ENCODE assay signal across 7 cellular contexts in the genomic region with DNA sequence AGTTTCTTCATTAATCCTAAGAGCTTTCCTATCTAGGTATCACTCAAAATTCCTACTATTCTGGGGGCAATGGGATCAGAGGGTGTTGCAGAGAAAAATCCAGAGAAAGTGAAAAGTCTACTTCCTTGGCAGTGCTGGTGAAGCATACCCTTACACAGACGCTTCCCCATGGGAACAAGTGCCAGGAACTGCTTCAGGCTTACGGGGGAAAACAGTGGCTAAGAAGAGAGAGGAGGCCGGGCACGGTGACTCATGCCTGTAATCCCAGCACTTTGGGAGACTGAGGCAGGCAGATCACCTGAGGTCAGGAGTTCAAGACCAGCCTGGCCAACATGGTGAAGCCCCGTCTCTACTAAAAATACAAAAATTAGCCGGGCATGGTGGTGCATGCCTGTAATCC. TPM values are rescaled to one million over a fixed set of nuclear protein-coding genes. Genes with fewer than 3 reads are reported as not detected.
DNase-seq lines count a peak whose midpoint lies in the region; ATAC-seq and TF ChIP-seq lines count a peak whose summit lies in the region.
"Not testable (repeated sequence)": the region's sequence is repeated elsewhere in the genome, so short reads cannot be mapped to it uniquely, and the experiment has no call there.

No MANE protein-coding gene starts in this region.

- H3K4me2 ChIP-seq in HCT116 (ENCODE audit: low read length) = peak overlapping the region; percentile 94

- not testable (repeated sequence) for H3K36me3 Mint-ChIP-seq in T-helper 17 cell (ENCODE audit: low read depth); activated naive CD4-positive, alpha-beta T cell treated with anti-CD3 and anti-CD28 coated beads, Interleukin-2, amount 50 U/mL, for 24 hours; chondrocyte (ENCODE audit: low read depth); naive B cell

- not testable (repeated sequence) for BruUV-seq in HCT116 (replicated peaks; lab: Mats Ljungman, UMichigan)

- H3K4me3 ChIP-seq in HCT116 (replicated peaks in 1 of 2; ENCODE audit: low read depth in 1 of 2, low read length in 2 of 2) = peak overlapping the region; percentile 9 to 87
- H3K4me3 ChIP-seq in heart left ventricle = peak overlapping the region in 5 of 12 donors; percentile 87 to 99 (median 96)
- peak overlapping the region in 1 of 8 donors; percentile 96 for H3K4me3 ChIP-seq in spleen

- H4K20me1 ChIP-seq in HCT116 (ENCODE audit: insufficient read depth) = not testable (repeated sequence)

- H3K27ac ChIP-seq in HCT116 (ENCODE audit: low read depth, low read length) (peak overlapping the region; percentile 99; the same call in 1 of the 2 replicates), heart left ventricle (peak overlapping the region; percentile 96 to 100 (median 99)), spleen (peak overlapping the region in 7 of 8 donors; percentile 96 to 99 (median 98))

- peaks cover 54% of the 10 kb centered on the region for H3K4me1 Mint-ChIP-seq in T-helper 17 cell
- peaks cover 77% of the 10 kb centered on the region for H3K4me1 Mint-ChIP-seq in activated naive CD4-positive, alpha-beta T cell treated with anti-CD3 and anti-CD28 coated beads, Interleukin-2, amount 50 U/mL, for 24 hours
- peaks cover 87% of the 10 kb centered on the region for H3K4me1 Mint-ChIP-seq in chondrocyte (ENCODE audit: low read depth)
- peaks cover 53 to 82% (median 60%) of the 10 kb centered on the region in 3 donors for H3K4me1 Mint-ChIP-seq in naive B cell

- not testable (repeated sequence) for H2AFZ ChIP-seq in HCT116 (ENCODE audit: low read depth, low read length, poor library complexity, severe bottlenecking)

- H3K9me3 Mint-ChIP-seq in activated naive CD4-positive, alpha-beta T cell treated with anti-CD3 and anti-CD28 coated beads, Interleukin-2, amount 50 U/mL, for 24 hours; chondrocyte (ENCODE audit: low read depth); naive B cell: not testable (repeated sequence)

- not testable (repeated sequence) for H3K27me3 ChIP-seq in HCT116 (ENCODE audit: insufficient read depth, low read length); heart left ventricle; spleen (replicated peaks in 1 of 7)

- H3K9me3 ChIP-seq in HCT116 (ENCODE audit: control insufficient read depth in 1 of 2, insufficient read depth in 1 of 2, low read depth in 1 of 2, low read length in 2 of 2); T-helper 17 cell (ENCODE audit: control insufficient read depth, low read length, poor library complexity, severe bottlenecking); heart left ventricle; spleen: not testable (repeated sequence)

- ATAC-seq in HCT116; T-helper 17 cell; heart left ventricle; naive B cell (ENCODE audit: low read depth in 2 of 2): not testable (repeated sequence)

- 46 to 50% (median 48%) methylated on average over 6 of the region's 6 CpGs for WGBS in heart left ventricle, 4 donors
- WGBS in spleen, 5 donors = 76 to 93% (median 83%) methylated on average over 6 of the region's 6 CpGs

- not testable (repeated sequence) for DNase-seq in HCT116 (ENCODE audit: low read depth, low spot score); T-helper 17 cell; chondrocyte (ENCODE audit: low spot score); heart left ventricle; naive B cell; spleen

- H3K79me2 ChIP-seq in HCT116 (ENCODE audit: insufficient read depth, low read length) = peaks cover 91% of the 10 kb centered on the region

- H3K27ac Mint-ChIP-seq in T-helper 17 cell = peak overlapping the region; percentile 93
- H3K27ac Mint-ChIP-seq in activated naive CD4-positive, alpha-beta T cell treated with anti-CD3 and anti-CD28 coated beads, Interleukin-2, amount 50 U/mL, for 24 hours = peak overlapping the region; percentile 97
- H3K27ac Mint-ChIP-seq in chondrocyte (ENCODE audit: unreplicated experiment) = peak overlapping the region; percentile 43
- H3K27ac Mint-ChIP-seq in naive B cell = peak overlapping the region in 2 of 6 donors; percentile 86 to 91

- not testable (repeated sequence) for H3K36me3 ChIP-seq in HCT116 (ENCODE audit: control insufficient read depth in 1 of 2, insufficient read depth in 2 of 2, low read length in 2 of 2); heart left ventricle; spleen

- POLR2A ChIA-PET in HCT116 (lab: Charles Lee) = interaction anchor here (0.7 kb wide), 1 partner anchor 11 kb away, joined by 4 read pairs; no protein-coding TSS in a partner anchor

- H3K4me3 Mint-ChIP-seq in T-helper 17 cell = peak overlapping the region; percentile 88
- H3K4me3 Mint-ChIP-seq in activated naive CD4-positive, alpha-beta T cell treated with anti-CD3 and anti-CD28 coated beads, Interleukin-2, amount 50 U/mL, for 24 hours = peak overlapping the region; percentile 85
- H3K4me3 Mint-ChIP-seq in chondrocyte (ENCODE audit: unreplicated experiment) = peak overlapping the region; percentile 50
- peak overlapping the region in 5 of 8 donors; percentile 40 to 97 (median 83) for H3K4me3 Mint-ChIP-seq in naive B cell

- CTCF ChIA-PET in HCT116 (lab: Charles Lee) = not testable (repeated sequence)

- not testable (repeated sequence) for H3K9me2 ChIP-seq in HCT116 (ENCODE audit: insufficient read depth)

- not testable (repeated sequence) for TF ChIP-seq POLR2A in HCT116 (IDR thresholded peaks at IDR 0.05; ENCODE audit: borderline replicate concordance, extremely low read depth, insufficient read depth, insufficient read length); heart left ventricle (IDR thresholded peaks at IDR 0.05); spleen (IDR thresholded peaks at IDR 0.05)

- TF ChIP-seq CTCF in HCT116 (IDR thresholded peaks at IDR 0.05 in 2 of 3, conservative IDR thresholded peaks at IDR 0.05 in 1 of 3; ENCODE audit: borderline replicate concordance in 1 of 3, insufficient read depth in 1 of 3, low read depth in 2 of 3, low read length in 2 of 3); chondrocyte (IDR thresholded peaks at IDR 0.05); heart left ventricle (IDR thresholded peaks at IDR 0.05); spleen (IDR thresholded peaks at IDR 0.05 in 8 of 11, conservative IDR thresholded peaks at IDR 0.05 in 3 of 11): not testable (repeated sequence)

- TF ChIP-seq RAD21 in HCT116 (IDR thresholded peaks at IDR 0.05; ENCODE audit: low read depth) = not testable (repeated sequence)

- RAD21 ChIA-PET in HCT116 (lab: Charles Lee; ENCODE audit: low non-redundant PET in 1 of 2, low total read pairs in 2 of 2, uncharacterized antibody in 2 of 2, unreplicated experiment in 2 of 2) = interaction anchor here in 1 of 2 experiments (0.7 kb wide), 1 partner anchor 46 kb away, joined by 5 read pairs; no protein-coding TSS in a partner anchor

- H3K27me3 Mint-ChIP-seq in T-helper 17 cell; activated naive CD4-positive, alpha-beta T cell treated with anti-CD3 and anti-CD28 coated beads, Interleukin-2, amount 50 U/mL, for 24 hours; chondrocyte (ENCODE audit: low read depth); naive B cell: not testable (repeated sequence)

- H3K9ac ChIP-seq in HCT116 (ENCODE audit: low read length) = peak overlapping the region; percentile 87

- intact Hi-C loops in HCT116 (cut with micrococcal nuclease) = not testable (repeated sequence)
- intact Hi-C loops in heart left ventricle (cut with DNase I) = loop anchor here in 7 of 10 donors (2.0 to 10.0 kb wide), 5 partner anchors 40 to 128 kb away; partner anchors contain the start of gene TMEM254 (in 5 of the 7)
- intact Hi-C loops in spleen (cut with DNase I; ENCODE audit: low total_unique reads) = loop anchor here (10.0 kb wide), 1 partner anchor 758 kb away; the partner anchor contains the start of gene ZCCHC24

- H3K4me1 ChIP-seq in HCT116 (ENCODE audit: control insufficient read depth in 1 of 2, insufficient read depth in 2 of 2, low read length in 2 of 2) = peaks cover 61 to 86% of the 10 kb centered on the region in 2 experiments
- H3K4me1 ChIP-seq in heart left ventricle = peaks cover 32 to 88% (median 75%) of the 10 kb centered on the region in 12 donors
- peaks cover 48 to 95% (median 82%) of the 10 kb centered on the region in 6 donors for H3K4me1 ChIP-seq in spleen

RNA-seq across cellular contexts. Expression of gene ANXA11, which starts 2.8 kb away (rescaled TPM):
- total RNA-seq in HCT116 (2021; ENCODE audit: unreplicated experiment) (181 TPM), T-helper 17 cell (100 to 1,000 TPM; 199 to 209 TPM), chondrocyte (98.0 to 139 TPM (median 133 TPM) in 3 replicates), heart left ventricle (100 to 1,000 TPM; 281 to 440 (median 368) TPM), spleen (100 to 1,000 TPM; 102 to 201 (median 157) TPM)
- polyA plus RNA-seq in HCT116 (2012) = 242 and 336 TPM in 2 replicates
- polyA plus RNA-seq in heart left ventricle (100 to 1,000 TPM; 152 to 487 TPM), naive B cell (ENCODE audit: low read depth in 6 of 6) (100 to 1,000 TPM; 146 to 167 (median 157) TPM), spleen (100 to 1,000 TPM in 2 of 3 donors, 10 to 100 TPM in 1; 89.9 to 143 (median 117) TPM)
